1 cellular context compared by ENCODE assay signal in genomic region chr11:65382036-65382803, GRCh38.
TF ChIP-seq lines count a peak whose summit lies in the region.

A gene with protein sequence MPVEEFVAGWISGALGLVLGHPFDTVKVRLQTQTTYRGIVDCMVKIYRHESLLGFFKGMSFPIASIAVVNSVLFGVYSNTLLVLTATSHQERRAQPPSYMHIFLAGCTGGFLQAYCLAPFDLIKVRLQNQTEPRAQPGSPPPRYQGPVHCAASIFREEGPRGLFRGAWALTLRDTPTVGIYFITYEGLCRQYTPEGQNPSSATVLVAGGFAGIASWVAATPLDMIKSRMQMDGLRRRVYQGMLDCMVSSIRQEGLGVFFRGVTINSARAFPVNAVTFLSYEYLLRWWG (minus strand): TSS chr11:65382646. CDS start chr11:65381951, 695 bp downstream.

TF ChIP-seq in HepG2, 621 proteins besides CTCF, POLR2A, EP300 and RAD21 (continued from another document and continues in another):
- no peak for TF ChIP-seq DDIT3 (CRISPR knock-in tag; IDR thresholded peaks at IDR 0.05)
- no peak for TF ChIP-seq CENPX (CRISPR knock-in tag; IDR thresholded peaks at IDR 0.05)
- TF ChIP-seq, protein P1, sequence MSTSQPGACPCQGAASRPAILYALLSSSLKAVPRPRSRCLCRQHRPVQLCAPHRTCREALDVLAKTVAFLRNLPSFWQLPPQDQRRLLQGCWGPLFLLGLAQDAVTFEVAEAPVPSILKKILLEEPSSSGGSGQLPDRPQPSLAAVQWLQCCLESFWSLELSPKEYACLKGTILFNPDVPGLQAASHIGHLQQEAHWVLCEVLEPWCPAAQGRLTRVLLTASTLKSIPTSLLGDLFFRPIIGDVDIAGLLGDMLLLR (CRISPR knock-in tag; IDR thresholded peaks at IDR 0.05) = no peak
- no peak for TF ChIP-seq ZNF530 (CRISPR knock-in tag; IDR thresholded peaks at IDR 0.05; ENCODE audit: low read depth)
- TF ChIP-seq ZSCAN9 (CRISPR knock-in tag; IDR thresholded peaks at IDR 0.05; ENCODE audit: borderline replicate concordance) = no peak; the same call in none of the 2 replicates
- TF ChIP-seq SOX6 (IDR thresholded peaks at IDR 0.05) = no peak
- peak; percentile 94 for TF ChIP-seq SOX6 (CRISPR knock-in tag; IDR thresholded peaks at IDR 0.05)
- TF ChIP-seq, protein P2, sequence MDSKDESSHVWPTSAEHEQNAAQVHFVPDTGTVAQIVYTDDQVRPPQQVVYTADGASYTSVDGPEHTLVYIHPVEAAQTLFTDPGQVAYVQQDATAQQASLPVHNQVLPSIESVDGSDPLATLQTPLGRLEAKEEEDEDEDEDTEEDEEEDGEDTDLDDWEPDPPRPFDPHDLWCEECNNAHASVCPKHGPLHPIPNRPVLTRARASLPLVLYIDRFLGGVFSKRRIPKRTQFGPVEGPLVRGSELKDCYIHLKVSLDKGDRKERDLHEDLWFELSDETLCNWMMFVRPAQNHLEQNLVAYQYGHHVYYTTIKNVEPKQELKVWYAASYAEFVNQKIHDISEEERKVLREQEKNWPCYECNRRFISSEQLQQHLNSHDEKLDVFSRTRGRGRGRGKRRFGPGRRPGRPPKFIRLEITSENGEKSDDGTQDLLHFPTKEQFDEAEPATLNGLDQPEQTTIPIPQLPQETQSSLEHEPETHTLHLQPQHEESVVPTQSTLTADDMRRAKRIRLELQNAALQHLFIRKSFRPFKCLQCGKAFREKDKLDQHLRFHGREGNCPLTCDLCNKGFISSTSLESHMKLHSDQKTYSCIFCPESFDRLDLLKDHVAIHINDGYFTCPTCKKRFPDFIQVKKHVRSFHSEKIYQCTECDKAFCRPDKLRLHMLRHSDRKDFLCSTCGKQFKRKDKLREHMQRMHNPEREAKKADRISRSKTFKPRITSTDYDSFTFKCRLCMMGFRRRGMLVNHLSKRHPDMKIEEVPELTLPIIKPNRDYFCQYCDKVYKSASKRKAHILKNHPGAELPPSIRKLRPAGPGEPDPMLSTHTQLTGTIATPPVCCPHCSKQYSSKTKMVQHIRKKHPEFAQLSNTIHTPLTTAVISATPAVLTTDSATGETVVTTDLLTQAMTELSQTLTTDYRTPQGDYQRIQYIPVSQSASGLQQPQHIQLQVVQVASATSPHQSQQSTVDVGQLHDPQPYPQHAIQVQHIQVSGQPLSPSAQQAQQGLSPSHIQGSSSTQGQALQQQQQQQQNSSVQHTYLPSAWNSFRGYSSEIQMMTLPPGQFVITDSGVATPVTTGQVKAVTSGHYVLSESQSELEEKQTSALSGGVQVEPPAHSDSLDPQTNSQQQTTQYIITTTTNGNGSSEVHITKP (CRISPR knock-in tag; IDR thresholded peaks at IDR 0.05; ENCODE audit: low read depth) = no peak; the same call in 1 of the 2 replicates
- 0 out of 2 replicates have a peak, but pooled peaks have one; percentile 62 for TF ChIP-seq ZNF83 (CRISPR knock-in tag; IDR thresholded peaks at IDR 0.05; ENCODE audit: borderline replicate concordance)
- TF ChIP-seq, protein P3, sequence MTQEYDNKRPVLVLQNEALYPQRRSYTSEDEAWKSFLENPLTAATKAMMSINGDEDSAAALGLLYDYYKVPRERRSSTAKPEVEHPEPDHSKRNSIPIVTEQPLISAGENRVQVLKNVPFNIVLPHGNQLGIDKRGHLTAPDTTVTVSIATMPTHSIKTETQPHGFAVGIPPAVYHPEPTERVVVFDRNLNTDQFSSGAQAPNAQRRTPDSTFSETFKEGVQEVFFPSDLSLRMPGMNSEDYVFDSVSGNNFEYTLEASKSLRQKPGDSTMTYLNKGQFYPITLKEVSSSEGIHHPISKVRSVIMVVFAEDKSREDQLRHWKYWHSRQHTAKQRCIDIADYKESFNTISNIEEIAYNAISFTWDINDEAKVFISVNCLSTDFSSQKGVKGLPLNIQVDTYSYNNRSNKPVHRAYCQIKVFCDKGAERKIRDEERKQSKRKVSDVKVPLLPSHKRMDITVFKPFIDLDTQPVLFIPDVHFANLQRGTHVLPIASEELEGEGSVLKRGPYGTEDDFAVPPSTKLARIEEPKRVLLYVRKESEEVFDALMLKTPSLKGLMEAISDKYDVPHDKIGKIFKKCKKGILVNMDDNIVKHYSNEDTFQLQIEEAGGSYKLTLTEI (CRISPR knock-in tag; conservative IDR thresholded peaks at IDR 0.05) = no peak
- peak; percentile 93 for TF ChIP-seq GATAD2A (CRISPR knock-in tag; IDR thresholded peaks at IDR 0.05)
- TF ChIP-seq, protein P4, sequence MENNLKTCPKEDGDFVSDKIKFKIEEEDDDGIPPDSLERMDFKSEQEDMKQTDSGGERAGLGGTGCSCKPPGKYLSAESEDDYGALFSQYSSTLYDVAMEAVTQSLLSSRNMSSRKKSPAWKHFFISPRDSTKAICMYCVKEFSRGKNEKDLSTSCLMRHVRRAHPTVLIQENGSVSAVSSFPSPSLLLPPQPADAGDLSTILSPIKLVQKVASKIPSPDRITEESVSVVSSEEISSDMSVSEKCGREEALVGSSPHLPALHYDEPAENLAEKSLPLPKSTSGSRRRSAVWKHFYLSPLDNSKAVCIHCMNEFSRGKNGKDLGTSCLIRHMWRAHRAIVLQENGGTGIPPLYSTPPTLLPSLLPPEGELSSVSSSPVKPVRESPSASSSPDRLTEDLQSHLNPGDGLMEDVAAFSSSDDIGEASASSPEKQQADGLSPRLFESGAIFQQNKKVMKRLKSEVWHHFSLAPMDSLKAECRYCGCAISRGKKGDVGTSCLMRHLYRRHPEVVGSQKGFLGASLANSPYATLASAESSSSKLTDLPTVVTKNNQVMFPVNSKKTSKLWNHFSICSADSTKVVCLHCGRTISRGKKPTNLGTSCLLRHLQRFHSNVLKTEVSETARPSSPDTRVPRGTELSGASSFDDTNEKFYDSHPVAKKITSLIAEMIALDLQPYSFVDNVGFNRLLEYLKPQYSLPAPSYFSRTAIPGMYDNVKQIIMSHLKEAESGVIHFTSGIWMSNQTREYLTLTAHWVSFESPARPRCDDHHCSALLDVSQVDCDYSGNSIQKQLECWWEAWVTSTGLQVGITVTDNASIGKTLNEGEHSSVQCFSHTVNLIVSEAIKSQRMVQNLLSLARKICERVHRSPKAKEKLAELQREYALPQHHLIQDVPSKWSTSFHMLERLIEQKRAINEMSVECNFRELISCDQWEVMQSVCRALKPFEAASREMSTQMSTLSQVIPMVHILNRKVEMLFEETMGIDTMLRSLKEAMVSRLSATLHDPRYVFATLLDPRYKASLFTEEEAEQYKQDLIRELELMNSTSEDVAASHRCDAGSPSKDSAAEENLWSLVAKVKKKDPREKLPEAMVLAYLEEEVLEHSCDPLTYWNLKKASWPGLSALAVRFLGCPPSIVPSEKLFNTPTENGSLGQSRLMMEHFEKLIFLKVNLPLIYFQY (CRISPR knock-in tag; IDR thresholded peaks at IDR 0.05; ENCODE audit: borderline replicate concordance) = peak; percentile 90
- peak; percentile 79 for TF ChIP-seq ZNF792 (CRISPR knock-in tag; IDR thresholded peaks at IDR 0.05)
- no peak for TF ChIP-seq NFE2L1 (CRISPR knock-in tag; IDR thresholded peaks at IDR 0.05; ENCODE audit: borderline replicate concordance)
- TF ChIP-seq, protein P5, sequence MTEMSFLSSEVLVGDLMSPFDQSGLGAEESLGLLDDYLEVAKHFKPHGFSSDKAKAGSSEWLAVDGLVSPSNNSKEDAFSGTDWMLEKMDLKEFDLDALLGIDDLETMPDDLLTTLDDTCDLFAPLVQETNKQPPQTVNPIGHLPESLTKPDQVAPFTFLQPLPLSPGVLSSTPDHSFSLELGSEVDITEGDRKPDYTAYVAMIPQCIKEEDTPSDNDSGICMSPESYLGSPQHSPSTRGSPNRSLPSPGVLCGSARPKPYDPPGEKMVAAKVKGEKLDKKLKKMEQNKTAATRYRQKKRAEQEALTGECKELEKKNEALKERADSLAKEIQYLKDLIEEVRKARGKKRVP (CRISPR knock-in tag; IDR thresholded peaks at IDR 0.05) = peak in 1 of 2 experiments; percentile 72; a peak in 1 of 4 replicates
- TF ChIP-seq GATA4 (IDR thresholded peaks at IDR 0.05; ENCODE audit: borderline replicate concordance, low read depth) = peak; percentile 30; the same call in 1 of the 2 replicates
- no peak; the same call in 1 of the 2 replicates for TF ChIP-seq JUN (CRISPR knock-in tag; IDR thresholded peaks at IDR 0.05)
- no peak for TF ChIP-seq GPN1 (CRISPR knock-in tag; IDR thresholded peaks at IDR 0.05; ENCODE audit: borderline replicate concordance)
- TF ChIP-seq, protein P6, sequence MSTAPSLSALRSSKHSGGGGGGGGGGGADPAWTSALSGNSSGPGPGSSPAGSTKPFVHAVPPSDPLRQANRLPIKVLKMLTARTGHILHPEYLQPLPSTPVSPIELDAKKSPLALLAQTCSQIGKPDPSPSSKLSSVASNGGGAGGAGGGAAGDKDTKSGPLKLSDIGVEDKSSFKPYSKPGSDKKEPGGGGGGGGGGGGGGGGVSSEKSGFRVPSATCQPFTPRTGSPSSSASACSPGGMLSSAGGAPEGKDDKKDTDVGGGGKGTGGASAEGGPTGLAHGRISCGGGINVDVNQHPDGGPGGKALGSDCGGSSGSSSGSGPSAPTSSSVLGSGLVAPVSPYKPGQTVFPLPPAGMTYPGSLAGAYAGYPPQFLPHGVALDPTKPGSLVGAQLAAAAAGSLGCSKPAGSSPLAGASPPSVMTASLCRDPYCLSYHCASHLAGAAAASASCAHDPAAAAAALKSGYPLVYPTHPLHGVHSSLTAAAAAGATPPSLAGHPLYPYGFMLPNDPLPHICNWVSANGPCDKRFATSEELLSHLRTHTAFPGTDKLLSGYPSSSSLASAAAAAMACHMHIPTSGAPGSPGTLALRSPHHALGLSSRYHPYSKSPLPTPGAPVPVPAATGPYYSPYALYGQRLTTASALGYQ (CRISPR knock-in tag; IDR thresholded peaks at IDR 0.05) = no peak; the same call in 1 of the 2 replicates
- TF ChIP-seq SOX13 (IDR thresholded peaks at IDR 0.05) = peak; percentile 21; the same call in 1 of the 2 replicates
- peak in 1 of 2 experiments; percentile 85; a peak in 1 of 4 replicates for TF ChIP-seq SOX13 (CRISPR knock-in tag; conservative IDR thresholded peaks at IDR 0.05 in 1 of 2, IDR thresholded peaks at IDR 0.05 in 1 of 2)
- peak; percentile 84; the same call in 1 of the 2 replicates for TF ChIP-seq ZNF747 (CRISPR knock-in tag; IDR thresholded peaks at IDR 0.05; ENCODE audit: borderline replicate concordance)
- no peak for TF ChIP-seq DR1 (CRISPR knock-in tag; IDR thresholded peaks at IDR 0.05)
- TF ChIP-seq CHCHD3 (CRISPR knock-in tag; IDR thresholded peaks at IDR 0.05) = 0 out of 2 replicates have a peak, but pooled peaks have one; percentile 59
- TF ChIP-seq TP53 (CRISPR knock-in tag; conservative IDR thresholded peaks at IDR 0.05) = 0 out of 2 replicates have a peak, but pooled peaks have one; percentile 5
- TF ChIP-seq ARNTL (CRISPR knock-in tag; IDR thresholded peaks at IDR 0.05) = peak; percentile 83
- TF ChIP-seq, protein P7, sequence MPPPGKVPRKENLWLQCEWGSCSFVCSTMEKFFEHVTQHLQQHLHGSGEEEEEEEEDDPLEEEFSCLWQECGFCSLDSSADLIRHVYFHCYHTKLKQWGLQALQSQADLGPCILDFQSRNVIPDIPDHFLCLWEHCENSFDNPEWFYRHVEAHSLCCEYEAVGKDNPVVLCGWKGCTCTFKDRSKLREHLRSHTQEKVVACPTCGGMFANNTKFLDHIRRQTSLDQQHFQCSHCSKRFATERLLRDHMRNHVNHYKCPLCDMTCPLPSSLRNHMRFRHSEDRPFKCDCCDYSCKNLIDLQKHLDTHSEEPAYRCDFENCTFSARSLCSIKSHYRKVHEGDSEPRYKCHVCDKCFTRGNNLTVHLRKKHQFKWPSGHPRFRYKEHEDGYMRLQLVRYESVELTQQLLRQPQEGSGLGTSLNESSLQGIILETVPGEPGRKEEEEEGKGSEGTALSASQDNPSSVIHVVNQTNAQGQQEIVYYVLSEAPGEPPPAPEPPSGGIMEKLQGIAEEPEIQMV (CRISPR knock-in tag; IDR thresholded peaks at IDR 0.05; ENCODE audit: low read depth) = peak; percentile 73
- TF ChIP-seq ZNF3 (CRISPR knock-in tag; IDR thresholded peaks at IDR 0.05) = no peak
- TF ChIP-seq, protein P8, sequence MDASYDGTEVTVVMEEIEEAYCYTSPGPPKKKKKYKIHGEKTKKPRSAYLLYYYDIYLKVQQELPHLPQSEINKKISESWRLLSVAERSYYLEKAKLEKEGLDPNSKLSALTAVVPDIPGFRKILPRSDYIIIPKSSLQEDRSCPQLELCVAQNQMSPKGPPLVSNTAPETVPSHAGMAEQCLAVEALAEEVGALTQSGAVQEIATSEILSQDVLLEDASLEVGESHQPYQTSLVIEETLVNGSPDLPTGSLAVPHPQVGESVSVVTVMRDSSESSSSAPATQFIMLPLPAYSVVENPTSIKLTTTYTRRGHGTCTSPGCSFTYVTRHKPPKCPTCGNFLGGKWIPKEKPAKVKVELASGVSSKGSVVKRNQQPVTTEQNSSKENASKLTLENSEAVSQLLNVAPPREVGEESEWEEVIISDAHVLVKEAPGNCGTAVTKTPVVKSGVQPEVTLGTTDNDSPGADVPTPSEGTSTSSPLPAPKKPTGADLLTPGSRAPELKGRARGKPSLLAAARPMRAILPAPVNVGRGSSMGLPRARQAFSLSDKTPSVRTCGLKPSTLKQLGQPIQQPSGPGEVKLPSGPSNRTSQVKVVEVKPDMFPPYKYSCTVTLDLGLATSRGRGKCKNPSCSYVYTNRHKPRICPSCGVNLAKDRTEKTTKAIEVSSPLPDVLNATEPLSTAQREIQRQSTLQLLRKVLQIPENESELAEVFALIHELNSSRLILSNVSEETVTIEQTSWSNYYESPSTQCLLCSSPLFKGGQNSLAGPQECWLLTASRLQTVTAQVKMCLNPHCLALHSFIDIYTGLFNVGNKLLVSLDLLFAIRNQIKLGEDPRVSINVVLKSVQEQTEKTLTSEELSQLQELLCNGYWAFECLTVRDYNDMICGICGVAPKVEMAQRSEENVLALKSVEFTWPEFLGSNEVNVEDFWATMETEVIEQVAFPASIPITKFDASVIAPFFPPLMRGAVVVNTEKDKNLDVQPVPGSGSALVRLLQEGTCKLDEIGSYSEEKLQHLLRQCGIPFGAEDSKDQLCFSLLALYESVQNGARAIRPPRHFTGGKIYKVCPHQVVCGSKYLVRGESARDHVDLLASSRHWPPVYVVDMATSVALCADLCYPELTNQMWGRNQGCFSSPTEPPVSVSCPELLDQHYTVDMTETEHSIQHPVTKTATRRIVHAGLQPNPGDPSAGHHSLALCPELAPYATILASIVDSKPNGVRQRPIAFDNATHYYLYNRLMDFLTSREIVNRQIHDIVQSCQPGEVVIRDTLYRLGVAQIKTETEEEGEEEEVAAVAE (CRISPR knock-in tag; IDR thresholded peaks at IDR 0.05; ENCODE audit: borderline replicate concordance) = peak; percentile 39; the same call in 1 of the 2 replicates
- peak; percentile 86 for TF ChIP-seq KDM2A (CRISPR knock-in tag; IDR thresholded peaks at IDR 0.05; ENCODE audit: borderline replicate concordance, low read depth)
- no peak for TF ChIP-seq HOXD1 (CRISPR knock-in tag; IDR thresholded peaks at IDR 0.05)
- no peak; the same call in 1 of the 2 replicates for TF ChIP-seq ZNF678 (CRISPR knock-in tag; IDR thresholded peaks at IDR 0.05)
- no peak for TF ChIP-seq ZNF253 (CRISPR knock-in tag; IDR thresholded peaks at IDR 0.05; ENCODE audit: borderline replicate concordance)
- no peak; the same call in 1 of the 2 replicates for TF ChIP-seq ATRX (CRISPR knock-in tag; IDR thresholded peaks at IDR 0.05; ENCODE audit: borderline replicate concordance)
- TF ChIP-seq ZNF670 (CRISPR knock-in tag; IDR thresholded peaks at IDR 0.05; ENCODE audit: borderline replicate concordance) = peak; percentile 87
- TF ChIP-seq SETDB1 (CRISPR knock-in tag; IDR thresholded peaks at IDR 0.05; ENCODE audit: borderline replicate concordance) = no peak
- TF ChIP-seq HNRNPLL (IDR thresholded peaks at IDR 0.05; ENCODE audit: low read depth, low read length, poor library complexity, severe bottlenecking) = peak; percentile 89
- no peak for TF ChIP-seq RFX1 (IDR thresholded peaks at IDR 0.05)
- TF ChIP-seq NFATC3 (CRISPR knock-in tag; IDR thresholded peaks at IDR 0.05) = 0 out of 2 replicates have a peak, but pooled peaks have one; percentile 79
